ENCODE assay signal across 8 cellular contexts in genomic region chr17:80261159-80261894, GRCh38. TPM values are rescaled to one million over a fixed set of nuclear protein-coding genes. Genes with fewer than 3 reads are reported as not detected.
DNase-seq lines count a peak whose midpoint lies in the region; ATAC-seq, FAIRE-seq and TF ChIP-seq lines count a peak whose summit lies in the region.

No MANE protein-coding gene starts in this region.

- FAIRE-seq in urothelium cell line (lab: Jason Lieb, UNC): peak; percentile 9

- peak overlapping the region; percentile 91 for H3K9ac ChIP-seq in BLaER1
- H3K9ac ChIP-seq in neuronal stem cell (ENCODE audit: low read depth, low read length, poor library complexity): peak overlapping the region; percentile 88

- H2BK5ac ChIP-seq in neuronal stem cell (ENCODE audit: low read length): peak overlapping the region; percentile 98

- H4K91ac ChIP-seq in neuronal stem cell (ENCODE audit: low read depth, low read length, poor library complexity): no peak overlapping the region

- H2AFZ ChIP-seq in neuronal stem cell (ENCODE audit: low read length): peak overlapping the region; percentile 79

- H3K4me1 ChIP-seq in BLaER1 (peaks cover 73% of the 10 kb centered on the region), neuronal stem cell (ENCODE audit: control insufficient read depth in 2 of 2, insufficient read depth in 1 of 2, low read depth in 1 of 2, low read length in 2 of 2) (peaks cover 17 to 26% of the 10 kb centered on the region in 2 donors)

- H4K20me1 ChIP-seq in BLaER1: peaks cover 14% of the 10 kb centered on the region; the same call in 1 of the 2 replicates

- peak overlapping the region; percentile 95 for H3K4ac ChIP-seq in neuronal stem cell (ENCODE audit: low read length)

- H3K4me3 ChIP-seq in BLaER1: peak overlapping the region; percentile 87
- peak overlapping the region; percentile 88 for H3K4me3 ChIP-seq in HFF-Myc (replicated peaks; ENCODE audit: low read depth, low read length)
- peak overlapping the region; percentile 57 to 87 for H3K4me3 ChIP-seq in neuronal stem cell (ENCODE audit: low read length in 2 of 2)

- ATAC-seq in HG02840 (IDR thresholded peaks at IDR 0.05; ENCODE audit: low FRiP score, unreplicated experiment): no peak

- peak overlapping the region; percentile 81 for H2BK15ac ChIP-seq in neuronal stem cell (ENCODE audit: low read length)

- no peak for TF ChIP-seq CTCF in HFF-Myc (IDR thresholded peaks at IDR 0.05; ENCODE audit: low read depth, low read length, missing control alignments)

- DNase-seq in HFF-Myc (ENCODE audit: extremely low read depth, low read depth) (peak; percentile 31), foreskin melanocyte (peak; percentile 89), neuronal stem cell (ENCODE audit: low spot score) (peak; percentile 79), urothelium cell line (ENCODE audit: low spot score) (peak; percentile 63)
- peak; percentile 48 for DNase-seq in activated gamma-delta T cell treated with anti-CD3 and anti-CD28 coated beads, Interleukin-2, amount 50 U/mL, for 16 hours (ENCODE audit: low read depth)

- H2BK12ac ChIP-seq in neuronal stem cell (ENCODE audit: low read length): no peak overlapping the region

- H2AK5ac ChIP-seq in neuronal stem cell (ENCODE audit: low read depth, low read length): peak overlapping the region; percentile 95

- H3K27ac ChIP-seq in BLaER1: peak overlapping the region; percentile 94
- H3K27ac ChIP-seq in neuronal stem cell (replicated peaks; ENCODE audit: low read length): peak overlapping the region; percentile 99

- H3K14ac ChIP-seq in neuronal stem cell (ENCODE audit: low read length): peak overlapping the region; percentile 89

- H3K18ac ChIP-seq in neuronal stem cell (ENCODE audit: low read length): peak overlapping the region; percentile 99

- peaks cover 9% of the 10 kb centered on the region for H3K79me1 ChIP-seq in neuronal stem cell (ENCODE audit: low read depth, low read length)

- peak overlapping the region; percentile 100 for H2BK120ac ChIP-seq in neuronal stem cell (ENCODE audit: low read depth, low read length)

- WGBS in neuronal stem cell (ENCODE audit: extremely low coverage in 2 of 2, insufficient read length in 2 of 2, insufficient replicate concordance in 1 of 2), 2 donors: no CpG with 5 or more reads among the region's 45 CpGs

- H3K23ac ChIP-seq in neuronal stem cell (ENCODE audit: low read depth, low read length, poor library complexity): peak overlapping the region; percentile 93

- no peak overlapping the region for H4K8ac ChIP-seq in neuronal stem cell (ENCODE audit: low read depth, low read length)

- H3K27me3 ChIP-seq in BLaER1: no peaks in the 10 kb centered on the region
- H3K27me3 ChIP-seq in neuronal stem cell (ENCODE audit: control insufficient read depth in 3 of 3, insufficient read depth in 3 of 3, low read depth in 1 of 3, low read length in 3 of 3): no peaks in the 10 kb centered on the region

- H3K4me2 ChIP-seq in BLaER1 (peak overlapping the region; percentile 100), neuronal stem cell (ENCODE audit: insufficient read depth, low read length, poor library complexity, severe bottlenecking) (peak overlapping the region; percentile 77)

- no peaks in the 10 kb centered on the region for H3K9me3 ChIP-seq in BLaER1
- no peaks in the 10 kb centered on the region for H3K9me3 ChIP-seq in neuronal stem cell (replicated peaks in 1 of 2; ENCODE audit: control insufficient read depth in 2 of 2, insufficient read depth in 1 of 2, low read depth in 1 of 2, low read length in 2 of 2)

- H3K36me3 ChIP-seq in BLaER1: peaks cover 10% of the 10 kb centered on the region
- peaks cover 2 to 11% of the 10 kb centered on the region in 2 donors for H3K36me3 ChIP-seq in neuronal stem cell (replicated peaks in 1 of 2; ENCODE audit: control insufficient read depth in 2 of 2, insufficient read depth in 2 of 2, low read length in 2 of 2)

TF ChIP-seq in PFSK-1, 5 proteins besides CTCF, POLR2A, EP300 and RAD21:
- TF ChIP-seq FOXP2 (optimal IDR thresholded peaks at IDR 0.05; ENCODE audit: borderline replicate concordance, extremely low read depth, extremely low read length, insufficient read depth) (peak; percentile 95), SIN3A (IDR thresholded peaks at IDR 0.05; ENCODE audit: borderline replicate concordance, insufficient read depth, low read length) (0 out of 2 replicates have a peak, but pooled peaks have one; percentile 73), POLR2AphosphoS5 (IDR thresholded peaks at IDR 0.05; ENCODE audit: low read depth, low read length) (peak; percentile 56; the same call in 1 of the 2 replicates), TAF1 (IDR thresholded peaks at IDR 0.05; ENCODE audit: borderline replicate concordance, insufficient read depth, low read length) (peak; percentile 49; the same call in 1 of the 2 replicates), REST (IDR thresholded peaks at IDR 0.05; ENCODE audit: insufficient read depth in 1 of 2, low read depth in 2 of 2, low read length in 2 of 2) (0 out of 4 replicates have a peak, but pooled peaks of 1 of the 2 experiments have one; percentile 38)
TF ChIP-seq in PFSK-1: peak in this region for 5.

RNA-seq across cellular contexts. Expression of gene RNF213, which starts 0.7 kb away (rescaled TPM):
- 86.0 TPM for polyA plus RNA-seq in PFSK-1 (2012; ENCODE audit: insufficient read length, low read depth)
- polyA plus RNA-seq in neuronal stem cell (2013, experiment 1 of 2): 17.4 TPM
- 18.4 TPM for polyA plus RNA-seq in neuronal stem cell (2013, experiment 2 of 2)

RNA-seq across cellular contexts. Expression of gene SLC26A11, which starts 41.1 kb away (rescaled TPM):
- polyA plus RNA-seq in PFSK-1 (2012; ENCODE audit: insufficient read length, low read depth): 44.0 TPM
- 14.4 TPM for polyA plus RNA-seq in neuronal stem cell (2013, experiment 1 of 2)
- polyA plus RNA-seq in neuronal stem cell (2013, experiment 2 of 2): 14.7 TPM

RNA-seq across cellular contexts. Expression of gene SGSH, which starts 41.2 kb away (rescaled TPM):
- polyA plus RNA-seq in PFSK-1 (2012; ENCODE audit: insufficient read length, low read depth): 70.6 TPM
- 8.1 TPM for polyA plus RNA-seq in neuronal stem cell (2013, experiment 1 of 2)
- 7.7 TPM for polyA plus RNA-seq in neuronal stem cell (2013, experiment 2 of 2)

Comparison
In these comparisons a context has a peak if more than half of its experiments do, and no peak if none do; other contexts are left out.
1. DNase-seq: peak in every context shown above with its lines; median percentile 89 in foreskin melanocyte; 79 in neuronal stem cell; 63 in urothelium cell line; 48 in activated gamma-delta T cell treated with anti-CD3 and anti-CD28 coated beads, Interleukin-2, amount 50 U/mL, for 16 hours; 31 in HFF-Myc.